ENCODE assay signal across 17 cellular contexts in genomic region chr6:85544776-85545175, GRCh38. TPM values are rescaled to one million over a fixed set of nuclear protein-coding genes. Genes with fewer than 3 reads are reported as not detected.
DNase-seq lines count a peak whose midpoint lies in the region; ATAC-seq, FAIRE-seq and TF ChIP-seq lines count a peak whose summit lies in the region.
"Had no signal": no experiment of that assay in that cellular context is flagged by ENCODE, and none has a peak within 500 bp of the region (broad histone marks: within the 10 kb centered on the region; RNA-seq: fewer than 3 reads in every experiment).

No MANE protein-coding gene starts in this region.

- H3K27ac ChIP-seq in lower lobe of right lung: no peak overlapping the region

- no peak overlapping the region for H3K4me3 ChIP-seq in lower lobe of right lung

- ATAC-seq in lower lobe of right lung: no peak
- ATAC-seq: HCT116, HepG2 had no signal

- H3K36me3 ChIP-seq in lower lobe of right lung: peaks cover 79% of the 10 kb centered on the region

- no peaks in the 10 kb centered on the region for H3K9me3 ChIP-seq in lower lobe of right lung

- no peak for TF ChIP-seq POLR2A in H54 (IDR thresholded peaks at IDR 0.05; ENCODE audit: low read depth, low read length)
- no peak for TF ChIP-seq POLR2A in GM12891 (IDR thresholded peaks at IDR 0.05; ENCODE audit: low read depth, low read length)

- FAIRE-seq in H54 (lab: Jason Lieb, UNC) (peak; percentile 30), GM12891 (lab: Jason Lieb, UNC) (no peak)
- FAIRE-seq: HepG2 had no signal

- H3K4me1 ChIP-seq in lower lobe of right lung: no peaks in the 10 kb centered on the region

- intact Hi-C loops in lower lobe of right lung (cut with DNase I): no loop called here

- no peak for TF ChIP-seq CTCF in lower lobe of right lung (IDR thresholded peaks at IDR 0.05)

- no peaks in the 10 kb centered on the region for H3K27me3 ChIP-seq in lower lobe of right lung (ENCODE audit: low read depth)

- peak; percentile 10 for DNase-seq in AG08396 (ENCODE audit: low spot score)
- DNase-seq in H54 (ENCODE audit: insufficient read length, low spot score): no peak
- peak; percentile 10 for DNase-seq in amniotic epithelial cell (ENCODE audit: low read depth)
- peak; percentile 56 for DNase-seq in iris pigment epithelial cell (ENCODE audit: low read depth)
- DNase-seq in lower lobe of right lung: no peak
- no peak for DNase-seq in GM12891 (ENCODE audit: insufficient read length, low spot score)
- no peak for DNase-seq in NK-92 (lab: John Stamatoyannopoulos, UW; ENCODE audit: unreplicated experiment)
- no peak for DNase-seq in activated CD4-positive, alpha-beta T cell treated with anti-CD3 and anti-CD28 coated beads for 4 hours
- DNase-seq: COR-L47, MM.1S, NCI-H1105, NCI-H1694, NCI-H446 treated with DMSO at 0.1 percent for 48 hours, OCI-M1, SHP77 treated with DMSO at 0.1 percent for 48 hours had no signal

TF ChIP-seq in GM12891, 5 proteins besides CTCF, POLR2A, EP300 and RAD21:
- TF ChIP-seq PAX5 (IDR thresholded peaks at IDR 0.05; ENCODE audit: insufficient read depth, low read length, severe bottlenecking) (no peak), SPI1 (IDR thresholded peaks at IDR 0.05; ENCODE audit: low read depth, low read length) (no peak), POLR2AphosphoS5 (IDR thresholded peaks at IDR 0.05; ENCODE audit: low read depth, low read length) (no peak), TAF1 (IDR thresholded peaks at IDR 0.05; ENCODE audit: low read depth, low read length) (no peak), POU2F2 (IDR thresholded peaks at IDR 0.05; ENCODE audit: low read depth, low read length) (no peak)
TF ChIP-seq in GM12891: peak in this region for 0.

RNA-seq across cellular contexts. Expression of gene SNX14, which starts 48.9 kb away (rescaled TPM):
- 86.7 TPM for total RNA-seq in lower lobe of right lung
- polyA plus RNA-seq in GM12891 (2012; ENCODE audit: low read depth, missing spikeins): 38.7 TPM

Comparison
In these comparisons a context has a peak if more than half of its experiments do, and no peak if none do; other contexts are left out.
1. DNase-seq: peak in AG08396 (single experiment), amniotic epithelial cell (single experiment) and iris pigment epithelial cell (single experiment); none in H54 (single experiment), lower lobe of right lung (single experiment), GM12891 (single experiment), NK-92 (single experiment) and activated CD4-positive, alpha-beta T cell treated with anti-CD3 and anti-CD28 coated beads for 4 hours (0 of 2).